In the genomic region with DNA sequence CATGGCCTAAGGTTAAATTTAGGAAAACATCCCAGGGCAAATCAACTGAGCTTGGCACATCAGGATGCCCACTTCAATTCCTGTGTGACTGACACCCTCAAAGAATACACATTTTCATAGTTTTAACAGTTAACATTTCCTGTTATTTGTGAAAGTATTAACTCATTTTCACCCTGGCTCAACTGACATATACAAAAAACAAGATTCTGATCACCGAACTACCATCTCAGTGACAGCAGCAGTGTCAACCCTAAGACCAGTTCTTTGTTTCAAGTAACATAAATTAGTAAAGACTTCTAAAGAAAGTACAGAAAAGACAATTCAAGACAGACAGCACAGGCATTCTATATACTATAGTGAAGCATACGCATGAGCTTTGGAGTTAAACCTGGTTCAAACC, we compare ENCODE assay signal across 12 cellular contexts.
A peak's percentile ranks its signal among the peaks of the same experiment; 100 is the strongest.
DNase-seq lines count a peak whose midpoint lies in the region; ATAC-seq lines count a peak whose summit lies in the region.
"Had no signal": no experiment of that assay in that cellular context is flagged by ENCODE, and none has a peak within 500 bp of the region (broad histone marks: within the 10 kb centered on the region; RNA-seq: fewer than 3 reads in every experiment).

No MANE protein-coding gene starts in this region.

- H3K36me3 Mint-ChIP-seq in stimulated activated naive CD8-positive, alpha-beta T cell treated with anti-CD3 and anti-CD28 coated beads, Interleukin-15, Interleukin-2, amounts not matched to agents 100 ng/mL and 50 ng/mL, for 24 hours (ENCODE audit: low read depth), result peaks cover 76% of the 10 kb centered on the region
- H3K36me3 Mint-ChIP-seq in activated CD4-positive, alpha-beta memory T cell treated with anti-CD3 and anti-CD28 coated beads for 36 hours, result peaks cover 48% of the 10 kb centered on the region
- peaks cover 9 to 93% (median 14%) of the 10 kb centered on the region in 3 donors for H3K36me3 Mint-ChIP-seq in naive thymus-derived CD8-positive, alpha-beta T cell

- H3K4me1 Mint-ChIP-seq in stimulated activated naive CD8-positive, alpha-beta T cell treated with anti-CD3 and anti-CD28 coated beads, Interleukin-15, Interleukin-2, amounts not matched to agents 100 ng/mL and 50 ng/mL, for 24 hours (ENCODE audit: low read depth), result peaks cover 32% of the 10 kb centered on the region
- peaks cover 40% of the 10 kb centered on the region for H3K4me1 Mint-ChIP-seq in activated CD4-positive, alpha-beta memory T cell treated with anti-CD3 and anti-CD28 coated beads for 36 hours (ENCODE audit: low read depth)
- H3K4me1 Mint-ChIP-seq in naive thymus-derived CD8-positive, alpha-beta T cell, result peaks cover 22 to 58% (median 44%) of the 10 kb centered on the region in 4 donors

- intact Hi-C loops in activated CD4-positive, alpha-beta memory T cell treated with anti-CD3 and anti-CD28 coated beads for 36 hours (cut with micrococcal nuclease), result no loop called here

- no peak for DNase-seq in stimulated activated naive CD8-positive, alpha-beta T cell treated with anti-CD3 and anti-CD28 coated beads, Interleukin-15, Interleukin-2, amounts not matched to agents 100 U/mL and 50 U/mL, for 24 hours
- no peak for DNase-seq in activated CD4-positive, alpha-beta memory T cell treated with anti-CD3 and anti-CD28 coated beads for 36 hours
- no peak for DNase-seq in naive thymus-derived CD8-positive, alpha-beta T cell
- DNase-seq in COR-L47 (lab: John Stamatoyannopoulos, UW) (no peak), DMS53 (lab: John Stamatoyannopoulos, UW) (no peak)
- DNase-seq: activated CD4-positive, CD25-positive, alpha-beta regulatory T cell; left cardiac atrium; NCI-H1694 treated with DMSO at 0.1 percent for 48 hours; NCI-H446 had no signal

- H3K9me3 Mint-ChIP-seq in stimulated activated naive CD8-positive, alpha-beta T cell treated with anti-CD3 and anti-CD28 coated beads, Interleukin-15, Interleukin-2, amounts not matched to agents 100 ng/mL and 50 ng/mL, for 24 hours, result no peaks in the 10 kb centered on the region
- no peaks in the 10 kb centered on the region for H3K9me3 Mint-ChIP-seq in activated CD4-positive, alpha-beta memory T cell treated with anti-CD3 and anti-CD28 coated beads for 36 hours
- no peaks in the 10 kb centered on the region for H3K9me3 Mint-ChIP-seq in naive thymus-derived CD8-positive, alpha-beta T cell

- H3K27me3 Mint-ChIP-seq in stimulated activated naive CD8-positive, alpha-beta T cell treated with anti-CD3 and anti-CD28 coated beads, Interleukin-15, Interleukin-2, amounts not matched to agents 100 ng/mL and 50 ng/mL, for 24 hours, result no peaks in the 10 kb centered on the region
- H3K27me3 Mint-ChIP-seq in activated CD4-positive, alpha-beta memory T cell treated with anti-CD3 and anti-CD28 coated beads for 36 hours, result no peaks in the 10 kb centered on the region
- H3K27me3 Mint-ChIP-seq in naive thymus-derived CD8-positive, alpha-beta T cell, result no peaks in the 10 kb centered on the region

- ATAC-seq in stimulated activated naive CD8-positive, alpha-beta T cell treated with anti-CD3 and anti-CD28 coated beads, Interleukin-15, Interleukin-2, amounts not matched to agents 100 U/mL and 50 U/mL, for 24 hours, result no peak
- no peak for ATAC-seq in naive thymus-derived CD8-positive, alpha-beta T cell
- ATAC-seq in HG03280 (IDR thresholded peaks at IDR 0.05; ENCODE audit: unreplicated experiment) (no peak), HG02798 (IDR thresholded peaks at IDR 0.05; ENCODE audit: poor library complexity, unreplicated experiment) (no peak)

- no peak overlapping the region for H3K4me3 Mint-ChIP-seq in stimulated activated naive CD8-positive, alpha-beta T cell treated with anti-CD3 and anti-CD28 coated beads, Interleukin-15, Interleukin-2, amounts not matched to agents 100 ng/mL and 50 ng/mL, for 24 hours
- H3K4me3 Mint-ChIP-seq in activated CD4-positive, alpha-beta memory T cell treated with anti-CD3 and anti-CD28 coated beads for 36 hours, result no peak overlapping the region
- H3K4me3 Mint-ChIP-seq in naive thymus-derived CD8-positive, alpha-beta T cell, result no peak overlapping the region

- POLR2A ChIA-PET in activated CD4-positive, alpha-beta memory T cell treated with anti-CD3 and anti-CD28 coated beads for 36 hours (lab: Charles Lee), result no interaction called here
- POLR2A ChIA-PET in naive thymus-derived CD8-positive, alpha-beta T cell (lab: Charles Lee), result no interaction called here

- CTCF ChIA-PET in activated CD4-positive, alpha-beta memory T cell treated with anti-CD3 and anti-CD28 coated beads for 36 hours (lab: Charles Lee), result interaction anchor here (1.2 to 1.3 kb wide), 2 partner anchors 47 to 175 kb away, joined by 3 to 4 read pairs; no protein-coding TSS in a partner anchor

- peak overlapping the region; percentile 79 for H3K27ac Mint-ChIP-seq in stimulated activated naive CD8-positive, alpha-beta T cell treated with anti-CD3 and anti-CD28 coated beads, Interleukin-15, Interleukin-2, amounts not matched to agents 100 ng/mL and 50 ng/mL, for 24 hours
- H3K27ac Mint-ChIP-seq in activated CD4-positive, alpha-beta memory T cell treated with anti-CD3 and anti-CD28 coated beads for 36 hours, result peak overlapping the region; percentile 80
- H3K27ac Mint-ChIP-seq in naive thymus-derived CD8-positive, alpha-beta T cell, result peak overlapping the region in 6 of 10 donors; percentile 20 to 83 (median 47)
